In genomic region chr19:2041686-2042484, GRCh38 we compare ENCODE assay signal across 8 cellular contexts. TPM values are rescaled to one million over a fixed set of nuclear protein-coding genes. Genes with fewer than 3 reads are reported as not detected.
DNase-seq lines count a peak whose midpoint lies in the region; ATAC-seq and TF ChIP-seq lines count a peak whose summit lies in the region.

No MANE protein-coding gene starts in this region.

- no peak overlapping the region for H3K4me3 ChIP-seq in AG10803 (ENCODE audit: low read length)

- peak; percentile 84 for DNase-seq in AG10803 (ENCODE audit: low read depth)
- DNase-seq in NCI-H748 treated with DMSO at 0.1 percent for 48 hours (lab: John Stamatoyannopoulos, UW): peak; percentile 82
- DNase-seq in activated CD8-positive, alpha-beta memory T cell treated with anti-CD3 and anti-CD28 coated beads for 4 hours (ENCODE audit: low read depth in 2 of 2): peak; percentile 99
- peak; percentile 99 for DNase-seq in effector CD8-positive, alpha-beta T cell (lab: John Stamatoyannopoulos, UW)
- DNase-seq in lung microvascular endothelial cell (ENCODE audit: low read depth in 2 of 2): peak; percentile 87 to 98
- peak; percentile 99 for DNase-seq in stimulated activated CD4-positive, alpha-beta T cell treated with anti-CD3 and anti-CD28 coated beads, TNF-alpha, amount 100 ng/mL, for 48 hours (ENCODE audit: low read depth in 3 of 3)

- ATAC-seq in GM19324 (IDR thresholded peaks at IDR 0.05; ENCODE audit: low FRiP score, unreplicated experiment) (peak; percentile 77), HG03457 (IDR thresholded peaks at IDR 0.05; ENCODE audit: unreplicated experiment) (peak; percentile 45)

- TF ChIP-seq CTCF in AG10803 (conservative IDR thresholded peaks at IDR 0.05; ENCODE audit: low read length): no peak

RNA-seq across cellular contexts. Expression of gene MKNK2, which starts 9.2 kb away (rescaled TPM):
- 80.9 and 102 TPM in 2 replicates for total RNA-seq in lung microvascular endothelial cell

RNA-seq across cellular contexts. Expression of gene BTBD2, which starts 26.4 kb away (rescaled TPM):
- 29.0 and 34.9 TPM in 2 replicates for total RNA-seq in lung microvascular endothelial cell

RNA-seq across cellular contexts. Expression of gene MOB3A, which starts 54.2 kb away (rescaled TPM):
- 12.6 and 13.1 TPM in 2 replicates for total RNA-seq in lung microvascular endothelial cell

RNA-seq across cellular contexts. Expression of gene IZUMO4, which starts 54.8 kb away (rescaled TPM):
- total RNA-seq in lung microvascular endothelial cell: 0.60 and 0.65 TPM in 2 replicates
